Comparison of ENCODE assay signal across 16 cellular contexts in the genomic region with DNA sequence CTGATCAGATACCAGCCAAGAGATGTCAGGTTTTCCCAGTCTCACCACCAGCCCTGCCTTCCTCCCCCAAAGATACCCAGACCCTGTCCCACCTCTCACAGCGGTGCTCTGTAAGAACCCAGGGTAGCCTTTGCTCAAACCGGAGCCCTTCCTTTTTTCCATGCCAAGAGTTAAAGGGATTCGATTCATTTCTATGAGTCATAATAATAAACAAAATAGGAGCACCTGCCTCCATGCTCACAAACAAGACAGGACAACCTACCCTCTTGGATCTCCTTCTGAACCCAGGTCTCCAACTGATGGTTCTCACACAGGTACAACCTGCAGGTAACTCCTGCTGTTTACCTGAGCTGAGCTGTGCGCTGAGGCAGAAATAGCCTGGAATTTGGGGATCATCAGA. TPM values are rescaled to one million over a fixed set of nuclear protein-coding genes. Genes with fewer than 3 reads are reported as not detected.
"Had no signal": no experiment of that assay in that cellular context is flagged by ENCODE, and none has a peak within 500 bp of the region (broad histone marks: within the 10 kb centered on the region; RNA-seq: fewer than 3 reads in every experiment).

No MANE protein-coding gene starts in this region.

- H3K4me1 Mint-ChIP-seq: central memory CD8-positive, alpha-beta T cell had no signal

- H3K36me3 ChIP-seq: spleen, transverse colon had no signal

- ATAC-seq: left colon had no signal

- H3K27ac Mint-ChIP-seq: effector memory CD8-positive, alpha-beta T cell; naive thymus-derived CD4-positive, alpha-beta T cell; stimulated activated naive B cell treated with anti-CD40 and anti-IgM and Interleukin-4, amounts not matched to agents 10 μg/mL and 1 μg/mL and 100 μg/mL, for 72 hours had no signal

- H3K4me3 ChIP-seq: spleen, transverse colon had no signal

- H3K9me3 Mint-ChIP-seq: activated CD8-positive, alpha-beta T cell treated with anti-CD3 and anti-CD28 coated beads for 36 hours; activated T-cell treated with anti-CD3 and anti-CD28 coated beads, Interleukin-2, amount 50 U/mL, for 72 hours; central memory CD8-positive, alpha-beta T cell; effector memory CD8-positive, alpha-beta T cell; stimulated activated naive B cell treated with anti-CD40 and anti-IgM and Interleukin-4, amounts not matched to agents 10 μg/mL and 1 μg/mL and 100 μg/mL, for 72 hours had no signal

- H3K9me3 ChIP-seq: spleen, transverse colon had no signal

- H3K27ac ChIP-seq: spleen, transverse colon had no signal

- H3K36me3 Mint-ChIP-seq: naive thymus-derived CD4-positive, alpha-beta T cell; stimulated activated naive B cell treated with anti-CD40 and anti-IgM and Interleukin-4, amounts not matched to agents 10 μg/mL and 1 μg/mL and 100 μg/mL, for 72 hours had no signal

- H3K4me3 Mint-ChIP-seq: activated CD8-positive, alpha-beta T cell treated with anti-CD3 and anti-CD28 coated beads for 36 hours; activated T-cell treated with anti-CD3 and anti-CD28 coated beads, Interleukin-2, amount 50 U/mL, for 72 hours; central memory CD8-positive, alpha-beta T cell; effector memory CD8-positive, alpha-beta T cell; naive thymus-derived CD4-positive, alpha-beta T cell; stimulated activated naive B cell treated with anti-CD40 and anti-IgM and Interleukin-4, amounts not matched to agents 10 μg/mL and 1 μg/mL and 100 μg/mL, for 72 hours had no signal

- DNase-seq: activated CD8-positive, alpha-beta memory T cell treated with anti-CD3 and anti-CD28 coated beads, Interleukin-2, amount 50 U/mL, for 4 hours; cortex of kidney; glutamatergic neuron; spleen; stimulated activated naive B cell treated with anti-CD40 and anti-IgM and Interleukin-4, amounts not matched to agents 10 μg/mL and 1 μg/mL and 100 μg/mL, for 72 hours; transverse colon had no signal

RNA-seq across cellular contexts. Expression of gene ATP1A2, which starts 5.9 kb away (rescaled TPM):
- total RNA-seq: activated CD8-positive, alpha-beta T cell treated with anti-CD3 and anti-CD28 coated beads for 36 hours; activated T-cell treated with anti-CD3 and anti-CD28 coated beads, Interleukin-2, amount 50 U/mL, for 72 hours; lung microvascular endothelial cell; naive thymus-derived CD4-positive, alpha-beta T cell; pulmonary artery endothelial cell had no signal
- polyA plus RNA-seq: naive thymus-derived CD4-positive, alpha-beta T cell had no signal

RNA-seq across cellular contexts. Expression of gene KCNJ9, which starts 28.3 kb away (rescaled TPM):
- total RNA-seq: activated CD8-positive, alpha-beta T cell treated with anti-CD3 and anti-CD28 coated beads for 36 hours; left colon; lung microvascular endothelial cell; mononuclear cell; naive thymus-derived CD4-positive, alpha-beta T cell; omental fat pad; pulmonary artery endothelial cell; spleen had no signal
- polyA plus RNA-seq: spleen had no signal

RNA-seq across cellular contexts. Expression of gene KCNJ10, which starts 39.7 kb away (rescaled TPM):
- total RNA-seq: lung microvascular endothelial cell, mononuclear cell, omental fat pad, pulmonary artery endothelial cell, transverse colon had no signal

RNA-seq across cellular contexts. Expression of gene ATP1A4, which starts 41.7 kb away (rescaled TPM):
- total RNA-seq: activated CD8-positive, alpha-beta T cell treated with anti-CD3 and anti-CD28 coated beads for 36 hours; activated T-cell treated with anti-CD3 and anti-CD28 coated beads, Interleukin-2, amount 50 U/mL, for 72 hours; left colon; lung microvascular endothelial cell; pulmonary artery endothelial cell had no signal
- polyA plus RNA-seq: naive thymus-derived CD4-positive, alpha-beta T cell had no signal
